8 cellular contexts compared by ENCODE assay signal in the genomic region with DNA sequence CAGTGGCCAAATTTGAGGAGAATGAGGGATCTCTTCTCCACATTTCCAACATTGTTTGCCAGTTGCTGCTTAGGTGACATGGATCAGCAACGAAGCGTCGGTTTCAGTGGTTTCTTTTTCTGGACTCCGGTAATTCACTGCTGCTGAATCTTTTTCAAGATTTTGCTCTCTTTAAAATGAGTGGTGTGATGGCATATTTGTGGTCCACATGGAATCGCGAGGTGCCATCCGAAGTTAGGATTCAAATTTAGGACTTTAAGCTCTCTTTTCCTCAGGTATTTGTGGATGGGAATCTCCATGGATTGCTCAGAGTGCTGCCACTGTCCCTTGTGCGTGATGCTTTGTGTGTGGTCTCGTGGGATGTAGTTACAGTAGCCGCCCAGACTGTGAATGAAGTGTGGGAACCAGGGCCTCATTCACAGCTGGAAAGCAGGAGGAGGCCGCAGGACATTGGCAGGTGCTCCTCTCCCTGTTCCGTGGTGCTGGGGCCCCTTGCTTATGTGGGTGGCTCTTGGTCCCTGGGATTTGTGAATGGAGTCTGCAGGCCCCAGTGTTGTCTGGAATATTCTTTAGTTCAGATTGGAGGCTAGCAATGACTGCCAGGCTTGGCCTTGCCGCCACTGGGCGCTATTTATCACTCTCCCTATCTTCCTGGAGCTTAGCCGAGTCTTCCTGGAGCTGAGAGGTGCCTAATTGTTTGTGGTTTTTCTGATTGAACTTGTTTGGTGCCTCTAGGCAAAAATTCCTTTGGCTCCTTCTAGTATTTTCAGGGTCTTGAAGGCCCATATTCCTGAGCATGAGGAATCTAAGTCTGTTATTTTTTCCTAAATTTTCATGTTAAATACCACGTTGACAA. TPM values are rescaled to one million over a fixed set of nuclear protein-coding genes. Genes with fewer than 3 reads are reported as not detected.
A peak's percentile ranks its signal among the peaks of the same experiment; 100 is the strongest.
DNase-seq lines count a peak whose midpoint lies in the region; ATAC-seq and TF ChIP-seq lines count a peak whose summit lies in the region.

No MANE protein-coding gene starts in this region.

- TF ChIP-seq CTCF in left ventricle myocardium inferior (IDR thresholded peaks at IDR 0.05; ENCODE audit: borderline replicate concordance) (no peak), OCI-LY7 (conservative IDR thresholded peaks at IDR 0.05; ENCODE audit: low read length) (peak; percentile 63)

- H3K4me3 ChIP-seq in left ventricle myocardium inferior: peak overlapping the region; percentile 99
- peak overlapping the region; percentile 100 for H3K4me3 ChIP-seq in OCI-LY7 (ENCODE audit: low read depth, low read length, poor library complexity, severe bottlenecking)
- H3K4me3 ChIP-seq in mesendoderm (ENCODE audit: low read length): peak overlapping the region; percentile 96
- peak overlapping the region; percentile 95 for H3K4me3 ChIP-seq in urinary bladder (ENCODE audit: low read depth, low read length)

- POLR2A ChIA-PET in OCI-LY7 (lab: Charles Lee): interaction anchor here (0.5 to 0.6 kb wide), 2 partner anchors 209 to 241 kb away, joined by 3 read pairs; no protein-coding TSS in a partner anchor

- no peak overlapping the region for H2AFZ ChIP-seq in OCI-LY7 (ENCODE audit: low read length)

- ATAC-seq in central memory CD8-positive, alpha-beta T cell (replicated peaks; ENCODE audit: extremely low read depth, poor library complexity, severe bottlenecking): no peak
- ATAC-seq in GM18858 (IDR thresholded peaks at IDR 0.05; ENCODE audit: unreplicated experiment): no peak

- peak overlapping the region; percentile 100 for H3K18ac ChIP-seq in mesendoderm (ENCODE audit: low read length)

- no peaks in the 10 kb centered on the region for H3K9me3 Mint-ChIP-seq in central memory CD8-positive, alpha-beta T cell

- CTCF ChIA-PET in OCI-LY7 (lab: Charles Lee; ENCODE audit: unreplicated experiment): no interaction called here

- H3K9me3 ChIP-seq in left ventricle myocardium inferior (replicated peaks) (no peaks in the 10 kb centered on the region), OCI-LY7 (ENCODE audit: low read length) (no peaks in the 10 kb centered on the region)

- DNase-seq in left ventricle myocardium inferior (no peak), cardiac septum (ENCODE audit: low spot score) (no peak), OCI-LY7 (ENCODE audit: low spot score) (peak; percentile 48), mesendoderm (peak; percentile 79), DMS153 (lab: John Stamatoyannopoulos, UW) (no peak)
- no peak for DNase-seq in central memory CD8-positive, alpha-beta T cell (ENCODE audit: low spot score in 2 of 2)

- peak overlapping the region; percentile 90 for H2BK120ac ChIP-seq in mesendoderm (ENCODE audit: low read depth, low read length)

- peaks cover 48% of the 10 kb centered on the region for H3K36me3 Mint-ChIP-seq in central memory CD8-positive, alpha-beta T cell (ENCODE audit: insufficient read depth)

- H3K27ac ChIP-seq in left ventricle myocardium inferior (replicated peaks) (peak overlapping the region; percentile 97), OCI-LY7 (ENCODE audit: low read depth, low read length, poor library complexity, severe bottlenecking) (peak overlapping the region; percentile 88), mesendoderm (ENCODE audit: low read depth, low read length) (peak overlapping the region; percentile 99), urinary bladder (ENCODE audit: low read depth) (no peak overlapping the region)

- peak overlapping the region; percentile 88 for H4K5ac ChIP-seq in mesendoderm (ENCODE audit: low read length)

- WGBS in mesendoderm (ENCODE audit: extremely low coverage, insufficient coverage, low lambda C conversion rate): no CpG with 5 or more reads among the region's 16 CpGs
- WGBS in urinary bladder: 5% methylated on average over 16 of the region's 16 CpGs

- H3K4me2 ChIP-seq in OCI-LY7 (ENCODE audit: low read length) (peak overlapping the region; percentile 94), mesendoderm (ENCODE audit: low read length) (peak overlapping the region; percentile 79)

- H3K79me2 ChIP-seq in OCI-LY7 (ENCODE audit: insufficient read depth, low read depth, low read length) (peaks cover 84% of the 10 kb centered on the region), mesendoderm (ENCODE audit: control insufficient read depth, insufficient read depth, low read length) (peaks cover 65% of the 10 kb centered on the region)

- H3K4me3 Mint-ChIP-seq in central memory CD8-positive, alpha-beta T cell: peak overlapping the region; percentile 95

- H2BK15ac ChIP-seq in mesendoderm (replicated peaks; ENCODE audit: low read depth): no peak overlapping the region

- no peaks in the 10 kb centered on the region for H3K27me3 Mint-ChIP-seq in central memory CD8-positive, alpha-beta T cell

- H2BK5ac ChIP-seq in mesendoderm (ENCODE audit: low read length): peak overlapping the region; percentile 64

- H2AK5ac ChIP-seq in mesendoderm (ENCODE audit: low read length): peak overlapping the region; percentile 95

- peaks cover 6% of the 10 kb centered on the region for H3K79me1 ChIP-seq in mesendoderm (ENCODE audit: low read length)

- peak overlapping the region; percentile 100 for H3K9ac ChIP-seq in mesendoderm (ENCODE audit: low read length)

- H3K56ac ChIP-seq in mesendoderm (ENCODE audit: low read length): peak overlapping the region; percentile 98

- TSS peak; percentile 57 for BruUV-seq in OCI-LY7 (replicated peaks; lab: Mats Ljungman, UMichigan)

- H3K27me3 ChIP-seq in left ventricle myocardium inferior (ENCODE audit: low read depth) (no peaks in the 10 kb centered on the region), mesendoderm (ENCODE audit: insufficient read depth, low read length, poor library complexity) (no peaks in the 10 kb centered on the region)

- H3K36me3 ChIP-seq in left ventricle myocardium inferior (no peaks in the 10 kb centered on the region), OCI-LY7 (ENCODE audit: insufficient read depth, low read length) (peaks cover 66% of the 10 kb centered on the region), mesendoderm (ENCODE audit: control insufficient read depth, insufficient read depth, low read length) (peaks cover 2% of the 10 kb centered on the region), urinary bladder (ENCODE audit: insufficient read depth) (no peaks in the 10 kb centered on the region)

- H4K20me1 ChIP-seq in OCI-LY7 (ENCODE audit: insufficient read depth, low read length): peaks cover 31% of the 10 kb centered on the region

- peak overlapping the region; percentile 97 for H3K27ac Mint-ChIP-seq in central memory CD8-positive, alpha-beta T cell (ENCODE audit: low read depth)

- peaks cover 42% of the 10 kb centered on the region for H3K4me1 Mint-ChIP-seq in central memory CD8-positive, alpha-beta T cell

- H4K8ac ChIP-seq in mesendoderm (ENCODE audit: low read depth, low read length): no peak overlapping the region

- H3K4me1 ChIP-seq in left ventricle myocardium inferior: peaks cover 73% of the 10 kb centered on the region
- peaks cover 58% of the 10 kb centered on the region for H3K4me1 ChIP-seq in OCI-LY7 (ENCODE audit: insufficient read depth, low read length, poor library complexity, severe bottlenecking)
- H3K4me1 ChIP-seq in mesendoderm (ENCODE audit: control insufficient read depth, low read depth, low read length): peaks cover 2% of the 10 kb centered on the region
- no peaks in the 10 kb centered on the region for H3K4me1 ChIP-seq in urinary bladder (ENCODE audit: insufficient read depth)

- peak overlapping the region; percentile 83 for H3K23ac ChIP-seq in mesendoderm (ENCODE audit: low read length)

- H3K9me2 ChIP-seq in OCI-LY7 (ENCODE audit: insufficient read depth, low read length): no peaks in the 10 kb centered on the region

- peak overlapping the region; percentile 100 for H3K4ac ChIP-seq in mesendoderm (ENCODE audit: low read depth, low read length)

- intact Hi-C loops in left ventricle myocardium inferior (cut with micrococcal nuclease): no loop called here
- intact Hi-C loops in cardiac septum (cut with DNase I): loop anchor here (5.0 kb wide), 1 partner anchor 42 kb away; no protein-coding TSS in a partner anchor
- intact Hi-C loops in OCI-LY7 (cut with micrococcal nuclease; ENCODE audit: unreplicated experiment): loop anchor here (2.0 to 10.0 kb wide), 3 partner anchors 45 to 539 kb away; a partner anchor contains a TSS

RNA-seq across cellular contexts. Expression of a gene that starts 1.5 kb away (rescaled TPM):
- total RNA-seq in left ventricle myocardium inferior (106 TPM), cardiac septum (115 TPM), OCI-LY7 (2022) (553 and 569 TPM in 2 replicates), urinary bladder (103 TPM)
- 308 and 347 TPM in 2 replicates for total RNA-seq in OCI-LY7 (2014; rRNA removed; shearing (Covaris generic))
- 413 TPM for polyA plus RNA-seq in mesendoderm (2013, experiment 1 of 2)
- 408 TPM for polyA plus RNA-seq in mesendoderm (2013, experiment 2 of 2)
- polyA plus RNA-seq in urinary bladder: 107 TPM

RNA-seq across cellular contexts. Expression of a gene that starts 30.3 kb away (rescaled TPM):
- 74.2 TPM for total RNA-seq in left ventricle myocardium inferior
- 114 TPM for total RNA-seq in cardiac septum
- 104 and 115 TPM in 2 replicates for total RNA-seq in OCI-LY7 (2014; rRNA removed; shearing (Covaris generic))
- total RNA-seq in OCI-LY7 (2022): 197 and 248 TPM in 2 replicates
- polyA plus RNA-seq in mesendoderm (2013, experiment 1 of 2): 93.4 TPM
- 90.6 TPM for polyA plus RNA-seq in mesendoderm (2013, experiment 2 of 2)
- 40.7 TPM for total RNA-seq in urinary bladder
- polyA plus RNA-seq in urinary bladder: 76.5 TPM

RNA-seq across cellular contexts. Expression of a gene that starts 45.6 kb away (rescaled TPM):
- total RNA-seq in left ventricle myocardium inferior (30.5 TPM), cardiac septum (24.9 TPM), OCI-LY7 (2022) (42.5 and 59.7 TPM in 2 replicates), urinary bladder (16.3 TPM)
- 30.8 and 39.8 TPM in 2 replicates for total RNA-seq in OCI-LY7 (2014; rRNA removed; shearing (Covaris generic))
- 29.5 TPM for polyA plus RNA-seq in mesendoderm (2013, experiment 1 of 2)
- polyA plus RNA-seq in mesendoderm (2013, experiment 2 of 2): 28.5 TPM
- polyA plus RNA-seq in urinary bladder: 55.3 TPM

Comparison
In these comparisons a context has a peak if more than half of its experiments do, and no peak if none do; other contexts are left out.
1. DNase-seq: peak in OCI-LY7 (single experiment) and mesendoderm (single experiment); none in left ventricle myocardium inferior (single experiment), cardiac septum (single experiment), central memory CD8-positive, alpha-beta T cell (0 of 2) and DMS153 (single experiment).
2. Peak in every context shown above with its lines, with median percentiles within 50 percentile points of each other: H3K4me3 ChIP-seq.